ENCODE assay signal across 26 cellular contexts in the genomic region with DNA sequence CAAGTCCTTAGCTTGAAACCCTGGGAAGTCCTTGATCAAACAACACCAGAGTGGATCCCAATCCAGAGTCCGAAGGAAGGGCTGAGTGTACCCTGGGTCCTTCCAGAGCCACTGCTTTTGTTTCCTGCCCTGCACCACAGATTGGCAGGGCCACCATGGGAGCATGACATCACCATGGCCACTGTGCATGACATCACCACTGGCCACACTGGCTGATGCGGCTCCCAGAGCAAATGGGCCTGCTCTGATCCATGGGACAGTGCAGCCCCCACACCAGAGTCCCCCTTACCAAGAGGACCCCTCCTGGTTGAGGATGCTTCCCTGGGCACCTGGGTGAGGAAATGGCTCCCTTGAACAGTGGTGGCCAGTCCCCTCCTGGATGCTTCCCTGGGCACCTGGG. TPM values are rescaled to one million over a fixed set of nuclear protein-coding genes. Genes with fewer than 3 reads are reported as not detected.
DNase-seq lines count a peak whose midpoint lies in the region; ATAC-seq and TF ChIP-seq lines count a peak whose summit lies in the region.
"Had no signal": no experiment of that assay in that cellular context is flagged by ENCODE, and none has a peak within 500 bp of the region (broad histone marks: within the 10 kb centered on the region; RNA-seq: fewer than 3 reads in every experiment).

No MANE protein-coding gene starts in this region.

- TF ChIP-seq CTCF in WERI-Rb-1 (IDR thresholded peaks at IDR 0.05; ENCODE audit: low read depth, low read length) (no peak), osteoblast (IDR thresholded peaks at IDR 0.05; ENCODE audit: extremely low read depth, low read depth, low read length) (no peak)

- H4K20me1 ChIP-seq in osteoblast (ENCODE audit: insufficient read depth, low read length), result no peaks in the 10 kb centered on the region

- H3K4me1 ChIP-seq in osteoblast (ENCODE audit: insufficient read depth, low read length), result no peaks in the 10 kb centered on the region

- H3K27me3 ChIP-seq in WERI-Rb-1 (ENCODE audit: insufficient read depth, low read depth, severe bottlenecking) (no peaks in the 10 kb centered on the region), osteoblast (ENCODE audit: insufficient read depth, low read length) (no peaks in the 10 kb centered on the region)
- H3K27me3 ChIP-seq: SJCRH30 had no signal

- no peak overlapping the region for H2AFZ ChIP-seq in osteoblast (ENCODE audit: low read length)

- no peaks in the 10 kb centered on the region for H3K36me3 ChIP-seq in WERI-Rb-1
- no peaks in the 10 kb centered on the region for H3K36me3 ChIP-seq in osteoblast (ENCODE audit: insufficient read depth, low read length)
- H3K36me3 ChIP-seq: SJCRH30 had no signal

- peaks cover 11% of the 10 kb centered on the region for H3K9me3 Mint-ChIP-seq in activated naive CD8-positive, alpha-beta T cell treated with anti-CD3 and anti-CD28 coated beads, Interleukin-2, amount 10 ng/mL, durations not matched to agents 7 days and 5 days
- H3K9me3 Mint-ChIP-seq in activated naive CD8-positive, alpha-beta T cell treated with anti-CD3 and anti-CD28 coated beads for 36 hours, result peaks cover 4% of the 10 kb centered on the region

- H3K9me3 ChIP-seq in WERI-Rb-1 (ENCODE audit: severe bottlenecking) (peaks cover 14% of the 10 kb centered on the region), osteoblast (ENCODE audit: low read depth, low read length) (no peaks in the 10 kb centered on the region)
- H3K9me3 ChIP-seq: SJCRH30 had no signal

- H3K4me2 ChIP-seq in osteoblast (ENCODE audit: insufficient read depth, low read length), result no peak overlapping the region

- no peaks in the 10 kb centered on the region for H3K79me2 ChIP-seq in osteoblast (ENCODE audit: insufficient read depth, low read length)

- H3K27ac ChIP-seq in WERI-Rb-1, result no peak overlapping the region
- no peak overlapping the region for H3K27ac ChIP-seq in osteoblast (ENCODE audit: low read depth, low read length)
- H3K27ac ChIP-seq: SJCRH30 had no signal

- H3K4me3 ChIP-seq in WERI-Rb-1 (ENCODE audit: low read depth, low read length) (no peak overlapping the region), osteoblast (ENCODE audit: insufficient read depth, low read length) (no peak overlapping the region)
- H3K4me3 ChIP-seq: SJCRH30 had no signal

- H3K36me3 Mint-ChIP-seq in activated naive CD8-positive, alpha-beta T cell treated with anti-CD3 and anti-CD28 coated beads, Interleukin-2, amount 10 ng/mL, durations not matched to agents 7 days and 5 days, result no peaks in the 10 kb centered on the region
- H3K36me3 Mint-ChIP-seq in activated naive CD8-positive, alpha-beta T cell treated with anti-CD3 and anti-CD28 coated beads for 36 hours, result peaks cover 4% of the 10 kb centered on the region
- H3K36me3 Mint-ChIP-seq: CD14-positive monocyte had no signal

- no peak for ATAC-seq in activated naive CD8-positive, alpha-beta T cell treated with anti-CD3 and anti-CD28 coated beads, Interleukin-2, amount 10 ng/mL, durations not matched to agents 7 days and 5 days (ENCODE audit: low read depth)
- no peak for ATAC-seq in GM21528 (IDR thresholded peaks at IDR 0.05; ENCODE audit: low FRiP score, unreplicated experiment)
- ATAC-seq: Right ventricle myocardium inferior, SK-N-SH treated with all-trans-retinoic acid at 6 μM for 48 hours had no signal

- DNase-seq in activated naive CD8-positive, alpha-beta T cell treated with anti-CD3 and anti-CD28 coated beads, Interleukin-2, amount 10 ng/mL, durations not matched to agents 7 days and 5 days, result peak; percentile 18
- no peak for DNase-seq in activated naive CD8-positive, alpha-beta T cell treated with anti-CD3 and anti-CD28 coated beads for 36 hours
- DNase-seq in WERI-Rb-1 (peak; percentile 4), osteoblast (ENCODE audit: insufficient read length, low spot score, missing footprints) (peak; percentile 49), inferior parietal cortex (ENCODE audit: extremely low spot score) (no peak), HT-29 (ENCODE audit: low spot score) (no peak)
- DNase-seq: CD8-positive, alpha-beta memory T cell; DMS153; DND-41; KBM-7; MV-4-11; NCI-H1105; NCI-H1436 treated with DMSO at 0.1 percent for 48 hours; NCI-H187 treated with DMSO at 0.1 percent for 48 hours; NCI-H446; NCI-H524 treated with DMSO at 0.1 percent for 48 hours; NCI-H774; SJCRH30 had no signal

- H3K4me1 Mint-ChIP-seq in activated naive CD8-positive, alpha-beta T cell treated with anti-CD3 and anti-CD28 coated beads, Interleukin-2, amount 10 ng/mL, durations not matched to agents 7 days and 5 days, result no peaks in the 10 kb centered on the region
- H3K4me1 Mint-ChIP-seq in activated naive CD8-positive, alpha-beta T cell treated with anti-CD3 and anti-CD28 coated beads for 36 hours, result no peaks in the 10 kb centered on the region
- H3K4me1 Mint-ChIP-seq: B cell; CD14-positive monocyte; CD8-positive, alpha-beta memory T cell had no signal

- no peak overlapping the region for H3K27ac Mint-ChIP-seq in activated naive CD8-positive, alpha-beta T cell treated with anti-CD3 and anti-CD28 coated beads, Interleukin-2, amount 10 ng/mL, durations not matched to agents 7 days and 5 days
- no peak overlapping the region for H3K27ac Mint-ChIP-seq in activated naive CD8-positive, alpha-beta T cell treated with anti-CD3 and anti-CD28 coated beads for 36 hours
- H3K27ac Mint-ChIP-seq: B cell; CD14-positive monocyte; CD8-positive, alpha-beta memory T cell had no signal

- H3K27me3 Mint-ChIP-seq in activated naive CD8-positive, alpha-beta T cell treated with anti-CD3 and anti-CD28 coated beads, Interleukin-2, amount 10 ng/mL, durations not matched to agents 7 days and 5 days, result peaks cover 8% of the 10 kb centered on the region
- peaks cover 11% of the 10 kb centered on the region for H3K27me3 Mint-ChIP-seq in activated naive CD8-positive, alpha-beta T cell treated with anti-CD3 and anti-CD28 coated beads for 36 hours

- no peak overlapping the region for H3K4me3 Mint-ChIP-seq in activated naive CD8-positive, alpha-beta T cell treated with anti-CD3 and anti-CD28 coated beads, Interleukin-2, amount 10 ng/mL, durations not matched to agents 7 days and 5 days
- no peak overlapping the region for H3K4me3 Mint-ChIP-seq in activated naive CD8-positive, alpha-beta T cell treated with anti-CD3 and anti-CD28 coated beads for 36 hours
- H3K4me3 Mint-ChIP-seq: B cell; CD14-positive monocyte; CD8-positive, alpha-beta memory T cell had no signal

- POLR2A ChIA-PET in activated naive CD8-positive, alpha-beta T cell treated with anti-CD3 and anti-CD28 coated beads, Interleukin-2, amount 10 ng/mL, durations not matched to agents 7 days and 5 days (lab: Charles Lee), result no interaction called here

RNA-seq across cellular contexts. Expression of a gene that starts 9.9 kb away (rescaled TPM):
- under 1 TPM in 1 of 2 experiments, not detected in 1; 0.08 TPM for total RNA-seq in activated naive CD8-positive, alpha-beta T cell treated with anti-CD3 and anti-CD28 coated beads, Interleukin-2, amount 10 ng/mL, durations not matched to agents 7 days and 5 days
- total RNA-seq in activated naive CD8-positive, alpha-beta T cell treated with anti-CD3 and anti-CD28 coated beads for 36 hours, result not detected
- total RNA-seq in osteoblast, result not detected in 2 replicates
- not detected in 2 replicates for total RNA-seq in HT-29 (2014; rRNA removed; shearing (Covaris generic))
- total RNA-seq: CD8-positive, alpha-beta memory T cell; HT1080; LHCN-M2; MCF 10A; Right ventricle myocardium inferior had no signal

Comparison
In these comparisons a context has a peak if more than half of its experiments do, and no peak if none do; other contexts are left out.
1. DNase-seq: peak in activated naive CD8-positive, alpha-beta T cell treated with anti-CD3 and anti-CD28 coated beads, Interleukin-2, amount 10 ng/mL, durations not matched to agents 7 days and 5 days (single experiment), WERI-Rb-1 (single experiment) and osteoblast (single experiment); none in activated naive CD8-positive, alpha-beta T cell treated with anti-CD3 and anti-CD28 coated beads for 36 hours (single experiment), inferior parietal cortex (single experiment) and HT-29 (single experiment).